In genomic region chr10:44935201-44935960, GRCh38 we compare ENCODE assay signal across 8 cellular contexts. TPM values are rescaled to one million over a fixed set of nuclear protein-coding genes. Genes with fewer than 3 reads are reported as not detected.
A peak's percentile ranks its signal among the peaks of the same experiment; 100 is the strongest.
DNase-seq lines count a peak whose midpoint lies in the region; ATAC-seq, FAIRE-seq and TF ChIP-seq lines count a peak whose summit lies in the region.

No MANE protein-coding gene starts in this region.

- peaks cover 5% of the 10 kb centered on the region for H3K4me1 Mint-ChIP-seq in type B pancreatic cell (ENCODE audit: unreplicated experiment)

- H2AK5ac ChIP-seq in H1 (ENCODE audit: low read depth, low read length): 0 out of 2 replicates have a peak overlapping the region, but pooled peaks have one; percentile 39

- no peak overlapping the region for H2BK120ac ChIP-seq in H1 (replicated peaks; ENCODE audit: low read depth, low read length)

- TF ChIP-seq EP300 in H1 (IDR thresholded peaks at IDR 0.05; ENCODE audit: borderline replicate concordance in 1 of 2, low read depth in 2 of 2, low read length in 2 of 2): no peak

- TF ChIP-seq POLR2A in H1 (IDR thresholded peaks at IDR 0.05; ENCODE audit: control extremely low read depth in 1 of 2, low read depth in 2 of 2, low read length in 2 of 2): no peak
- no peak for TF ChIP-seq POLR2A in GM12892 (IDR thresholded peaks at IDR 0.05; ENCODE audit: low read depth, low read length)

- no peaks in the 10 kb centered on the region for H3K27me3 Mint-ChIP-seq in type B pancreatic cell

- H3K9me3 ChIP-seq in H1 (ENCODE audit: insufficient read depth in 2 of 2, low read depth in 1 of 2, low read length in 1 of 2) (no peaks in the 10 kb centered on the region), mesodermal cell (ENCODE audit: control insufficient read depth, low read length) (no peaks in the 10 kb centered on the region)

- no peak overlapping the region for H4K8ac ChIP-seq in H1 (ENCODE audit: extremely low read depth, insufficient read depth, low read length)

- no peak overlapping the region for H2BK15ac ChIP-seq in H1 (ENCODE audit: low read length)

- H3K9me3 Mint-ChIP-seq in type B pancreatic cell: peaks cover 7% of the 10 kb centered on the region

- H3K36me3 ChIP-seq in H1 (ENCODE audit: control insufficient read depth in 2 of 4, insufficient read depth in 4 of 4, low read length in 3 of 4): no peaks in the 10 kb centered on the region
- no peaks in the 10 kb centered on the region for H3K36me3 ChIP-seq in mesodermal cell (ENCODE audit: control insufficient read depth, insufficient read depth, low read length)

- H3K36me3 Mint-ChIP-seq in type B pancreatic cell: peaks cover 4% of the 10 kb centered on the region

- DNase-seq in activated CD8-positive, alpha-beta memory T cell treated with anti-CD3 and anti-CD28 coated beads for 24 hours: peak; percentile 28
- no peak for DNase-seq in activated CD8-positive, alpha-beta memory T cell treated with anti-CD3 and anti-CD28 coated beads, Interleukin-2, amount 50 U/mL, for 4 hours
- DNase-seq in H1 (ENCODE audit: low read depth in 1 of 2, low spot score in 2 of 2): peak in 1 of 2 experiments; percentile 29
- peak; percentile 58 for DNase-seq in type B pancreatic cell (ENCODE audit: extremely low spot score, unreplicated experiment)
- DNase-seq in GM12892 (ENCODE audit: insufficient read length): no peak
- DNase-seq in activated CD4-positive, alpha-beta T cell treated with anti-CD3 and anti-CD28 coated beads for 48 hours: no peak

- no peak overlapping the region for H3K4me3 Mint-ChIP-seq in type B pancreatic cell

- no peak for TF ChIP-seq RAD21 in H1 (IDR thresholded peaks at IDR 0.05 in 1 of 2, conservative IDR thresholded peaks at IDR 0.05 in 1 of 2; ENCODE audit: low read depth in 2 of 2, low read length in 2 of 2)

- H3K4me3 ChIP-seq in H1 (ENCODE audit: extremely low read depth in 1 of 4, insufficient read depth in 2 of 4, low read depth in 3 of 4, low read length in 4 of 4): no peak overlapping the region
- no peak overlapping the region for H3K4me3 ChIP-seq in mesodermal cell (ENCODE audit: extremely low read depth, insufficient read depth, low read length, poor library complexity, severe bottlenecking)

- no peaks in the 10 kb centered on the region; a peak in 1 of 7 replicates for H3K27me3 ChIP-seq in H1 (replicated peaks in 1 of 4; ENCODE audit: control insufficient read depth in 3 of 4, extremely low read depth in 1 of 4, insufficient read depth in 3 of 4, low read length in 3 of 4)

- ATAC-seq in HG02840 (IDR thresholded peaks at IDR 0.05; ENCODE audit: low FRiP score, unreplicated experiment): no peak

- no peak overlapping the region for H3K4ac ChIP-seq in H1 (replicated peaks; ENCODE audit: insufficient read length, low read depth, low read length)

- H3K18ac ChIP-seq in H1 (ENCODE audit: extremely low read depth, low read length): no peak overlapping the region

- H2BK20ac ChIP-seq in H1 (ENCODE audit: low read length): no peak overlapping the region

- POLR2A ChIA-PET in H1 (lab: Charles Lee; ENCODE audit: partially characterized antibody): interaction anchor here (0.7 to 1.9 kb wide), 4 partner anchors 13 to 211 kb away, joined by 3 to 5 read pairs (median 3); partner anchors contain the start of gene DEPP1

- H3K9ac ChIP-seq in H1 (replicated peaks in 1 of 4; ENCODE audit: extremely low read depth in 1 of 4, low read depth in 3 of 4, low read length in 3 of 4): no peak overlapping the region; a peak in 1 of 7 replicates

- CTCF ChIA-PET in H1 (lab: Charles Lee; ENCODE audit: partially characterized antibody): interaction anchor here (1.1 to 10.3 kb wide), 9 partner anchors 13 to 120 kb away, joined by 3 to 119 read pairs (median 35); partner anchors contain the start of gene DEPP1

- H3K27ac ChIP-seq in H1 (ENCODE audit: low read depth, low read length): no peak overlapping the region
- H3K27ac ChIP-seq in mesodermal cell (ENCODE audit: low read depth, low read length, severe bottlenecking): peak overlapping the region; percentile 84

- 79% methylated on average over 9 of the region's 9 CpGs; no CpG with 5 or more reads in 1 of the 2 experiments for whole genome bisulfite sequencing in H1 (ENCODE audit: extremely low coverage in 1 of 2, insufficient coverage in 1 of 2, insufficient read length in 1 of 2, insufficient replicate concordance in 2 of 2, low coverage in 1 of 2, low lambda C conversion rate in 2 of 2, missing lambda C conversion rate in 1 of 2), 2 experiments
- WGBS in mesodermal cell (ENCODE audit: insufficient coverage in 2 of 2), 2 experiments: 70 to 74% methylated on average over 8 to 9 of the region's 9 CpGs

- no peak overlapping the region for H3K14ac ChIP-seq in H1 (ENCODE audit: insufficient read length)

- H3K79me2 ChIP-seq in H1 (ENCODE audit: control insufficient read depth in 1 of 2, insufficient read depth in 2 of 2, low read length in 2 of 2): no peaks in the 10 kb centered on the region

- FAIRE-seq in H1 (lab: Jason Lieb, UNC): no peak
- no peak for FAIRE-seq in GM12892 (lab: Jason Lieb, UNC)

- H2BK12ac ChIP-seq in H1 (ENCODE audit: low read depth, low read length): no peak overlapping the region

- H3K23ac ChIP-seq in H1 (ENCODE audit: insufficient read length): no peak overlapping the region

- no peaks in the 10 kb centered on the region for H3K23me2 ChIP-seq in H1 (ENCODE audit: low read depth, low read length)

- no peak overlapping the region for H3K27ac Mint-ChIP-seq in type B pancreatic cell

- no peak overlapping the region for H3K4me2 ChIP-seq in H1 (ENCODE audit: insufficient read depth in 1 of 2, low read depth in 2 of 2, low read length in 2 of 2)

- H3K4me1 ChIP-seq in H1 (replicated peaks in 1 of 4; ENCODE audit: control insufficient read depth in 3 of 4, insufficient read depth in 4 of 4, low read length in 3 of 4) (peaks cover 0 to 5% (median under 1%) of the 10 kb centered on the region in 4 experiments; a peak in 2 of 7 replicates), mesodermal cell (ENCODE audit: control insufficient read depth, insufficient read depth, low read length, poor library complexity, severe bottlenecking) (peaks cover 15% of the 10 kb centered on the region)

- H3K79me1 ChIP-seq in H1 (ENCODE audit: low read depth, low read length): no peaks in the 10 kb centered on the region

- H4K5ac ChIP-seq in H1 (ENCODE audit: insufficient read length, low read depth, low read length): no peak overlapping the region

- no peak overlapping the region for H4K91ac ChIP-seq in H1 (replicated peaks; ENCODE audit: insufficient read length, low read length)

- no peak overlapping the region for H2BK5ac ChIP-seq in H1 (ENCODE audit: low read depth, low read length)

- H4K20me1 ChIP-seq in H1 (replicated peaks in 1 of 2; ENCODE audit: control insufficient read depth in 1 of 2, insufficient read depth in 2 of 2, low read length in 2 of 2): no peaks in the 10 kb centered on the region

- no peak overlapping the region for H3K56ac ChIP-seq in H1 (replicated peaks; ENCODE audit: insufficient read length, low read depth, low read length)

- TF ChIP-seq CTCF in H1 (IDR thresholded peaks at IDR 0.05; ENCODE audit: control extremely low read depth in 1 of 3, insufficient read depth in 1 of 3, low read depth in 1 of 3, low read length in 3 of 3): no peak
- TF ChIP-seq CTCF in type B pancreatic cell (conservative IDR thresholded peaks at IDR 0.05): no peak

- H2AFZ ChIP-seq in H1 (ENCODE audit: low read length): no peak overlapping the region

RNA-seq across cellular contexts. Expression of gene RASSF4, which starts 24.2 kb away (rescaled TPM):
- 12.3 and 14.5 TPM in 2 replicates for total RNA-seq in H1 (2021; fragmentation: NEBNext Ultra II Directional; extraction: Animal tissue kit (Norgen Biotek cat#: 25700))
- 14.3 and 16.1 TPM in 2 replicates for polyA plus RNA-seq in H1 (2011; rRNA removed)
- 17.1 TPM for polyA plus RNA-seq in H1 (2011; cell fraction: cytosol; rRNA removed)
- polyA plus RNA-seq in H1 (2011; cell fraction: nucleus; rRNA removed): 36.6 TPM
- polyA plus RNA-seq in H1 (2012, experiment 1 of 2): 7.0 to 11.7 TPM (median 8.8 TPM) in 4 replicates
- polyA plus RNA-seq in H1 (2012, experiment 2 of 2): 5.5 TPM
- 7.2 TPM for polyA plus RNA-seq in H1 (2013, experiment 1 of 2)
- 6.4 TPM for polyA plus RNA-seq in H1 (2013, experiment 2 of 2)
- polyA minus RNA-seq in H1 (2011; rRNA and poly(A)+ RNA removed): 12.2 and 16.5 TPM in 2 replicates
- polyA minus RNA-seq in H1 (2011; cell fraction: cytosol; rRNA and poly(A)+ RNA removed): 6.1 TPM
- 29.0 TPM for polyA minus RNA-seq in H1 (2011; cell fraction: nucleus; rRNA and poly(A)+ RNA removed)
- 13.1 TPM for polyA plus RNA-seq in mesodermal cell (2013, experiment 1 of 2)
- 10.7 TPM for polyA plus RNA-seq in mesodermal cell (2013, experiment 2 of 2)
- total RNA-seq in type B pancreatic cell (ENCODE audit: low replicate concordance): 22.7 and 27.9 TPM in 2 replicates
- 29.4 TPM for polyA plus RNA-seq in GM12892 (2012; ENCODE audit: missing spikeins)

RNA-seq across cellular contexts. Expression of gene TMEM72, which starts 24.2 kb away (rescaled TPM):
- total RNA-seq in H1 (2021; fragmentation: NEBNext Ultra II Directional; extraction: Animal tissue kit (Norgen Biotek cat#: 25700)): not detected in 2 replicates
- polyA plus RNA-seq in H1 (2011; rRNA removed): not detected in 2 replicates
- polyA plus RNA-seq in H1 (2011; cell fraction: cytosol; rRNA removed): 0.03 TPM
- polyA plus RNA-seq in H1 (2011; cell fraction: nucleus; rRNA removed): not detected
- not detected in 4 replicates for polyA plus RNA-seq in H1 (2012, experiment 1 of 2)
- not detected for polyA plus RNA-seq in H1 (2012, experiment 2 of 2)
- polyA plus RNA-seq in H1 (2013, experiment 1 of 2): not detected
- polyA plus RNA-seq in H1 (2013, experiment 2 of 2): not detected
- polyA minus RNA-seq in H1 (2011; rRNA and poly(A)+ RNA removed): not detected in 2 replicates
- polyA minus RNA-seq in H1 (2011; cell fraction: cytosol; rRNA and poly(A)+ RNA removed): not detected
- polyA minus RNA-seq in H1 (2011; cell fraction: nucleus; rRNA and poly(A)+ RNA removed): not detected
- 0.26 TPM for polyA plus RNA-seq in mesodermal cell (2013, experiment 1 of 2)
- polyA plus RNA-seq in mesodermal cell (2013, experiment 2 of 2): 0.10 TPM
- 0.40 and 1.2 TPM in 2 replicates for total RNA-seq in type B pancreatic cell (ENCODE audit: low replicate concordance)
- polyA plus RNA-seq in GM12892 (2012; ENCODE audit: missing spikeins): 0.08 TPM

RNA-seq across cellular contexts. Expression of gene DEPP1, which starts 43.2 kb away (rescaled TPM):
- total RNA-seq in H1 (2021; fragmentation: NEBNext Ultra II Directional; extraction: Animal tissue kit (Norgen Biotek cat#: 25700)): 0.67 and 0.80 TPM in 2 replicates
- polyA plus RNA-seq in H1 (2011; rRNA removed): 4.5 and 5.3 TPM in 2 replicates
- polyA plus RNA-seq in H1 (2011; cell fraction: cytosol; rRNA removed): 3.6 TPM
- polyA plus RNA-seq in H1 (2011; cell fraction: nucleus; rRNA removed): 6.4 TPM
- polyA plus RNA-seq in H1 (2012, experiment 1 of 2): 1.5 to 2.8 TPM (median 2.0 TPM) in 4 replicates
- polyA plus RNA-seq in H1 (2012, experiment 2 of 2): 1.9 TPM
- 0.14 TPM for polyA plus RNA-seq in H1 (2013, experiment 1 of 2)
- 0.07 TPM for polyA plus RNA-seq in H1 (2013, experiment 2 of 2)
- 6.2 and 6.3 TPM in 2 replicates for polyA minus RNA-seq in H1 (2011; rRNA and poly(A)+ RNA removed)
- polyA minus RNA-seq in H1 (2011; cell fraction: cytosol; rRNA and poly(A)+ RNA removed): 2.8 TPM
- 6.5 TPM for polyA minus RNA-seq in H1 (2011; cell fraction: nucleus; rRNA and poly(A)+ RNA removed)
- polyA plus RNA-seq in mesodermal cell (2013, experiment 1 of 2): 11.8 TPM
- polyA plus RNA-seq in mesodermal cell (2013, experiment 2 of 2): 10.8 TPM
- total RNA-seq in type B pancreatic cell (ENCODE audit: low replicate concordance): 25.7 and 53.0 TPM in 2 replicates
- polyA plus RNA-seq in GM12892 (2012; ENCODE audit: missing spikeins): 4.2 TPM

Comparison
In these comparisons a context has a peak if more than half of its experiments do, and no peak if none do; other contexts are left out.
1. DNase-seq: peak in activated CD8-positive, alpha-beta memory T cell treated with anti-CD3 and anti-CD28 coated beads for 24 hours (single experiment) and type B pancreatic cell (single experiment); none in activated CD8-positive, alpha-beta memory T cell treated with anti-CD3 and anti-CD28 coated beads, Interleukin-2, amount 50 U/mL, for 4 hours (single experiment), GM12892 (single experiment) and activated CD4-positive, alpha-beta T cell treated with anti-CD3 and anti-CD28 coated beads for 48 hours (single experiment).
2. RNA of gene DEPP1, which starts 43.2 kb away (total RNA-seq): 25.7 to 53.0 TPM in type B pancreatic cell; 0.67 to 0.80 TPM in H1; every median in the first group is over 10 times any median in the second.